8 cellular contexts compared by ENCODE assay signal in the genomic region with DNA sequence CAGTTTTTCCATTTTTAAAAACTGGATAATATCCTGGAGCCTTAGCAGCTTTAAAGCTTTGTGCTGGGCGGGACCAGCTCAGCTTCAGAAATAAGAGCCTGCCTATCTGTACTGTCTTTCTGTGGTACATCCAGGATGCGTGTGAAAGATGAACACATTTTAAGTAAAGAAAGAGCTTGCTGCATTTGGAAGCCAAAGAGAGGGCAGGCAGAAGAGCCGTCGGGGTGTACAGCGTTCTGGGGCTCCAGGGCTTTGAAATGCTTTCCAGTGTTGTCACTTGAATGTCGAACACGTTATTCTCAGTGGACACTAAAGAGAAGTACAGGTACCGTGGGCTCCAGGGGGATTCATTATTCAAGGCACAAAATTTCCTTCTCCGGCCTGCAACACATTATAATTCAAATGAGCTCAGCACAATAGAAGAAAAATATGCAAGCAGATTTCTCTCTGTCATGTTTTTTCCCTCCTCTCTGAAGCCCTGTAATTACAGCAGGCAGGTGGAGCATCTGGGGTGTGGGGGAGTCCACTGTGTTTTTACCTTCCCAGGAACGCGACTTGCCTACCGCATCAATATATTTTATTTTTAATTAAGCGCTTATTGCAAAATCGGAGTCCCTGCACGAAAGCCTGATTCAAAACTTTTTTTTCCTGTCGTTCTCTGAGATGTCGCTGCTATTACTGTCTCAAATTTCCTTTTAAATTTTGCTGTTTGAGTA.
DNase-seq lines count a peak whose midpoint lies in the region; ATAC-seq and TF ChIP-seq lines count a peak whose summit lies in the region.
"Had no signal": no experiment of that assay in that cellular context is flagged by ENCODE, and none has a peak within 500 bp of the region (broad histone marks: within the 10 kb centered on the region; RNA-seq: fewer than 3 reads in every experiment).

No MANE protein-coding gene starts in this region.

- H2AFZ ChIP-seq in smooth muscle cell (ENCODE audit: low read depth) = peak overlapping the region; percentile 99

- no peaks in the 10 kb centered on the region for H3K27me3 ChIP-seq in smooth muscle cell (ENCODE audit: low read depth)

- H3K36me3 ChIP-seq in smooth muscle cell (ENCODE audit: low read depth) = no peaks in the 10 kb centered on the region

- H3K27ac ChIP-seq in angular gyrus (ENCODE audit: low read depth, low read length) (peak overlapping the region; percentile 90), smooth muscle cell (ENCODE audit: low read depth) (no peak overlapping the region), RWPE1 (no peak overlapping the region)

- peaks cover 14 to 34% (median 17%) of the 10 kb centered on the region in 3 donors for H3K27me3 Mint-ChIP-seq in immature natural killer cell (ENCODE audit: low read depth in 3 of 3)

- H3K4me1 Mint-ChIP-seq in immature natural killer cell = peaks cover 12 to 21% of the 10 kb centered on the region in 2 donors

- WGBS in smooth muscle cell (ENCODE audit: low lambda C conversion rate) = 21% methylated on average over 17 of the region's 17 CpGs

- peaks cover 0 to 5% (median under 1%) of the 10 kb centered on the region in 6 donors for H3K9me3 Mint-ChIP-seq in immature natural killer cell

- H3K27ac Mint-ChIP-seq in immature natural killer cell = no peak overlapping the region

- DNase-seq in HFF-Myc (ENCODE audit: extremely low read depth, low read depth) = no peak
- no peak for DNase-seq in immature natural killer cell
- no peak for DNase-seq in smooth muscle cell (lab: John Stamatoyannopoulos, UW; ENCODE audit: unreplicated experiment)
- DNase-seq in RWPE1 (ENCODE audit: low spot score) = no peak
- no peak for DNase-seq in NCI-H748 (lab: John Stamatoyannopoulos, UW; ENCODE audit: unreplicated experiment)
- DNase-seq: NCI-H1694 had no signal

- peaks cover 7% of the 10 kb centered on the region for H3F3A ChIP-seq in smooth muscle cell (ENCODE audit: low read depth)

- H3K4me3 ChIP-seq in HFF-Myc (replicated peaks; ENCODE audit: low read depth, low read length) (peak overlapping the region; percentile 23), smooth muscle cell (peak overlapping the region; percentile 65)

- POLR2A ChIA-PET in RWPE1 (lab: Yijun Ruan, JAX; ENCODE audit: low non-redundant PET) = no interaction called here

- H3K9ac ChIP-seq in smooth muscle cell (ENCODE audit: low read depth) = peak overlapping the region; percentile 68

- peak overlapping the region; percentile 86 for H3K4me2 ChIP-seq in smooth muscle cell

- H4K20me1 ChIP-seq in smooth muscle cell (ENCODE audit: low read depth) = no peaks in the 10 kb centered on the region

- TF ChIP-seq CTCF in HFF-Myc (IDR thresholded peaks at IDR 0.05; ENCODE audit: low read depth, low read length, missing control alignments) = no peak
- TF ChIP-seq CTCF in smooth muscle cell (IDR thresholded peaks at IDR 0.05; ENCODE audit: borderline replicate concordance, insufficient read depth, poor library complexity, severe bottlenecking) = no peak
- TF ChIP-seq CTCF in RWPE1 (conservative IDR thresholded peaks at IDR 0.05; ENCODE audit: low read depth) = no peak

- H3K9me3 ChIP-seq in smooth muscle cell (replicated peaks; ENCODE audit: low read depth) = no peaks in the 10 kb centered on the region

- no peaks in the 10 kb centered on the region for H3K36me3 Mint-ChIP-seq in immature natural killer cell

- CTCF ChIA-PET in RWPE1 (lab: Yijun Ruan, JAX) = interaction anchor here (0.8 to 1.1 kb wide), 2 partner anchors 12 to 33 kb away, joined by 3 to 4 read pairs; no protein-coding TSS in a partner anchor

- peaks cover 7% of the 10 kb centered on the region for H3K4me1 ChIP-seq in smooth muscle cell (ENCODE audit: low read depth)

- ATAC-seq in GM21381 (IDR thresholded peaks at IDR 0.05; ENCODE audit: unreplicated experiment) = no peak

- H3K4me3 Mint-ChIP-seq in immature natural killer cell = peak overlapping the region; percentile 23 to 70 (median 67)

- no peaks in the 10 kb centered on the region for H3K79me2 ChIP-seq in smooth muscle cell (ENCODE audit: low read depth)
